ENCODE assay signal across 1 cellular context in genomic region chr19:12464139-12464538, GRCh38.
A peak's percentile ranks its signal among the peaks of the same experiment; 100 is the strongest.
TF ChIP-seq lines count a peak whose summit lies in the region.

No MANE protein-coding gene starts in this region.

TF ChIP-seq in H1, 55 proteins besides CTCF, POLR2A, EP300 and RAD21:
- peak; percentile 63 for TF ChIP-seq ZNF274 (IDR thresholded peaks at IDR 0.05; ENCODE audit: borderline replicate concordance, extremely low read depth, low read length)
